8 cellular contexts compared by ENCODE assay signal in the genomic region with DNA sequence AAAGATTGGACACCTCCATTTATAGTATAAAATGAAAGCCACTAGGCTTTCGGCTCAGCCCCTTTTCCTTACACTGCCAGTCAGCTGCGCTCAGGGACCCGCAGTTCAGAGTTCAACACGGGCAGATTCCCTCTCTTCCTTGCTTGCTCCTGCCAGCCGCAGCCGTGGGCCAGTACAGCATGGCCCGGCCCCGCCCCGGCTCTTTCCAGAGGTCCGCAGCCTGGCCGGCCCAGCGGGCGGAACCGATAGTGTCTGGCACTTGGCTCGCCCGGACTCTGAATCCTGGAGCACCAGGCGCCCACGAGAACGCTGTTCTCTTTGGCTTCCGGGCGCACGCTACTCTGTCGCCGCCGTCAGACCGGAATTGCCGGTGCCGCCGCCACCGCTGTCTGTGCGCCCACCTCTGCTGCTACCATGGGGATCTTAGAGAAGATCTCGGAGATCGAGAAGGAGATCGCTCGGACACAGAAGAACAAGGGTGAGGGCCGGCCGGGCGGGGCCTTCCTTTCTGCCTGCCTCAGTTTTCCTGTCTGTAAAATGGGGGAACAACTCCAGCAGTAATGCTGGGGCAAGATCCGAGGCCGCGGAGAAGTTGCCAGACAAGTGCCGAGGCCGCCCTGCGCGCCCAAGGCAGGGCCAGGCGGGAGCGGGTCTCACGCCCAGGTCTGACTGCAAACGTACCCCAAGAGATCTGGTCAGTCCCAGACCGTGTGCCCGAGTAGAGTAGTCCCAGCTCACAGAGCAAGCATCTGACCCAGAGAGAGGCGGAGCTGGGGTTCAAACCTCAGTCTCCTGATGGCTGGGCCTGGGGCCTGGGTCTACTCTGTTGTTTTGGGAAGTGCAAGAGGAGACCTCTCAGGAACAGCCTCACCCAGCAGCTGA. TPM values are rescaled to one million over a fixed set of nuclear protein-coding genes. Genes with fewer than 3 reads are reported as not detected.
DNase-seq lines count a peak whose midpoint lies in the region; ATAC-seq and TF ChIP-seq lines count a peak whose summit lies in the region.

Gene DRG2 (plus strand): TSS at position 339 of the 882 bp plus-strand sequence. CDS start 76 bp downstream, at position 415.

- H3K27ac ChIP-seq in SU-DHL-6 (ENCODE audit: low read depth, low read length) (peak within 1 kb of the TSS; percentile 34; the same call in 1 of the 2 replicates), ovary (peak within 1 kb of the TSS; percentile 72 to 78), thymus (ENCODE audit: low read depth) (peak within 1 kb of the TSS; percentile 86)

- H3K36me3 Mint-ChIP-seq in activated naive CD8-positive, alpha-beta T cell treated with anti-CD3 and anti-CD28 coated beads, Interleukin-2, amount 10 ng/mL, durations not matched to agents 7 days and 5 days, result peaks cover 8% of the 10 kb centered on the region

- POLR2A ChIA-PET in activated naive CD8-positive, alpha-beta T cell treated with anti-CD3 and anti-CD28 coated beads, Interleukin-2, amount 10 ng/mL, durations not matched to agents 7 days and 5 days (lab: Charles Lee), result no interaction called here

- H3K27me3 ChIP-seq in GM06990 (replicated peaks; ENCODE audit: control insufficient read depth, insufficient read depth, low read length), result no peaks in the 10 kb centered on the region
- H3K27me3 ChIP-seq in SU-DHL-6 (ENCODE audit: low read length), result no peaks in the 10 kb centered on the region
- no peaks in the 10 kb centered on the region for H3K27me3 ChIP-seq in ovary
- no peaks in the 10 kb centered on the region for H3K27me3 ChIP-seq in thymus (ENCODE audit: control insufficient read depth, insufficient read depth)

- H3K36me3 ChIP-seq in GM06990 (ENCODE audit: control insufficient read depth, insufficient read depth, low read length) (no peaks in the 10 kb centered on the region; the same call in none of the 2 replicates), SU-DHL-6 (ENCODE audit: low read length) (0 out of 2 replicates have a peak, but pooled peaks cover 3% of the 10 kb centered on the region), ovary (no peaks in the 10 kb centered on the region), thymus (ENCODE audit: control insufficient read depth, insufficient read depth) (peaks cover 9% of the 10 kb centered on the region)

- H3K4me1 ChIP-seq in ovary (ENCODE audit: insufficient read depth), result peaks cover 5% of the 10 kb centered on the region
- peaks cover 8% of the 10 kb centered on the region for H3K4me1 ChIP-seq in thymus (ENCODE audit: control insufficient read depth, insufficient read depth, low read length)

- H3K79me2 ChIP-seq in SU-DHL-6 (ENCODE audit: insufficient read depth, low read length), result peaks cover 27% of the 10 kb centered on the region

- intact Hi-C loops in Right ventricle myocardium inferior (cut with DNase I), result loop anchor here (1.0 kb wide), 1 partner anchor 95 kb away; the partner anchor contains the start of gene ALKBH5
- intact Hi-C loops in ovary (cut with DNase I), result no loop called here

- H3K4me3 Mint-ChIP-seq in activated naive CD8-positive, alpha-beta T cell treated with anti-CD3 and anti-CD28 coated beads, Interleukin-2, amount 10 ng/mL, durations not matched to agents 7 days and 5 days, result peak within 1 kb of the TSS; percentile 99

- H3K9me3 ChIP-seq in SU-DHL-6 (ENCODE audit: insufficient read depth, low read length) (no peaks in the 10 kb centered on the region), ovary (no peaks in the 10 kb centered on the region), thymus (ENCODE audit: control insufficient read depth) (no peaks in the 10 kb centered on the region)

- H3K9me2 ChIP-seq in SU-DHL-6 (replicated peaks; ENCODE audit: insufficient read depth, low read length), result no peaks in the 10 kb centered on the region

- peak; percentile 48 for TF ChIP-seq POLR2A in ovary (IDR thresholded peaks at IDR 0.05)

- no peaks in the 10 kb centered on the region for H4K20me1 ChIP-seq in SU-DHL-6 (ENCODE audit: low read depth, low read length)

- H3K9me3 Mint-ChIP-seq in activated naive CD8-positive, alpha-beta T cell treated with anti-CD3 and anti-CD28 coated beads, Interleukin-2, amount 10 ng/mL, durations not matched to agents 7 days and 5 days, result no peaks in the 10 kb centered on the region

- 0 to 1% (median 0%) methylated on average over 52 of the region's 52 CpGs for WGBS in ovary, 3 donors
- WGBS in thymus, result 2% methylated on average over 52 of the region's 52 CpGs

- TF ChIP-seq CTCF in GM06990 (IDR thresholded peaks at IDR 0.05; ENCODE audit: insufficient read depth, low read length, poor library complexity, severe bottlenecking) (no peak), SU-DHL-6 (IDR thresholded peaks at IDR 0.05; ENCODE audit: insufficient read depth, low read length, poor library complexity, severe bottlenecking) (no peak), ovary (IDR thresholded peaks at IDR 0.05) (no peak)

- no peaks in the 10 kb centered on the region for H3K27me3 Mint-ChIP-seq in activated naive CD8-positive, alpha-beta T cell treated with anti-CD3 and anti-CD28 coated beads, Interleukin-2, amount 10 ng/mL, durations not matched to agents 7 days and 5 days

- no peaks in the 10 kb centered on the region for H3F3A ChIP-seq in SU-DHL-6 (ENCODE audit: insufficient read depth)

- H3K9ac ChIP-seq in SU-DHL-6 (ENCODE audit: low read length), result peak within 1 kb of the TSS; percentile 94

- H3K4me2 ChIP-seq in SU-DHL-6 (ENCODE audit: low read depth, low read length, poor library complexity, severe bottlenecking), result peak within 1 kb of the TSS; percentile 73

- TF ChIP-seq EP300 in ovary (IDR thresholded peaks at IDR 0.05), result no peak

- peak within 1 kb of the TSS; percentile 98 for H2AFZ ChIP-seq in SU-DHL-6 (ENCODE audit: low read depth, low read length, severe bottlenecking)

- peaks cover 16% of the 10 kb centered on the region for H3K4me1 Mint-ChIP-seq in activated naive CD8-positive, alpha-beta T cell treated with anti-CD3 and anti-CD28 coated beads, Interleukin-2, amount 10 ng/mL, durations not matched to agents 7 days and 5 days

- H3K4me3 ChIP-seq in GM06990 (replicated peaks; ENCODE audit: low read depth, low read length) (peak within 1 kb of the TSS; percentile 100), SU-DHL-6 (ENCODE audit: insufficient read depth, low read length, poor library complexity, severe bottlenecking) (peak within 1 kb of the TSS; percentile 92), ovary (peak within 1 kb of the TSS; percentile 55), thymus (ENCODE audit: low read length) (peak within 1 kb of the TSS; percentile 88)

- ATAC-seq in HG02588 (IDR thresholded peaks at IDR 0.05; ENCODE audit: unreplicated experiment), result peak; percentile 83
- ATAC-seq in activated naive CD8-positive, alpha-beta T cell treated with anti-CD3 and anti-CD28 coated beads, Interleukin-2, amount 10 ng/mL, durations not matched to agents 7 days and 5 days (ENCODE audit: low read depth), result peak; percentile 92
- peak; percentile 97 for ATAC-seq in Right ventricle myocardium inferior

- H3K27ac Mint-ChIP-seq in activated naive CD8-positive, alpha-beta T cell treated with anti-CD3 and anti-CD28 coated beads, Interleukin-2, amount 10 ng/mL, durations not matched to agents 7 days and 5 days, result peak within 1 kb of the TSS; percentile 98

- DNase-seq in GM06990 (ENCODE audit: extremely low read depth, insufficient read length), result peak; percentile 92
- DNase-seq in NCI-H1092 treated with DMSO at 0.1 percent for 48 hours (lab: John Stamatoyannopoulos, UW), result peak; percentile 74
- peak; percentile 94 for DNase-seq in activated naive CD8-positive, alpha-beta T cell treated with anti-CD3 and anti-CD28 coated beads, Interleukin-2, amount 10 ng/mL, durations not matched to agents 7 days and 5 days
- peak; percentile 95 for DNase-seq in Right ventricle myocardium inferior (ENCODE audit: missing footprints)
- DNase-seq in ovary, result peak; percentile 88 to 96 (median 90)

RNA-seq across cellular contexts. Expression of gene DRG2, which starts in this region (rescaled TPM):
- total RNA-seq in activated naive CD8-positive, alpha-beta T cell treated with anti-CD3 and anti-CD28 coated beads, Interleukin-2, amount 10 ng/mL, durations not matched to agents 7 days and 5 days, result 10 to 100 TPM; 43.6 to 53.2 TPM
- total RNA-seq in Right ventricle myocardium inferior (18.8 TPM), ovary (10 to 100 TPM; 24.2 to 45.9 (median 42.0) TPM)
- polyA plus RNA-seq in ovary (10 to 100 TPM; 18.1 to 34.7 TPM), thymus (46.4 TPM)

Comparison
In these comparisons a context has a peak if more than half of its experiments do, and no peak if none do; other contexts are left out.
1. Peak in every context shown above with its lines: DNase-seq, ATAC-seq, H3K4me3 ChIP-seq and H3K27ac ChIP-seq.
2. H3K27ac ChIP-seq: peak in every context shown above with its lines; median percentile 86 in thymus; 75 in ovary; 34 in SU-DHL-6.